ENCODE assay signal across 14 cellular contexts in the genomic region with DNA sequence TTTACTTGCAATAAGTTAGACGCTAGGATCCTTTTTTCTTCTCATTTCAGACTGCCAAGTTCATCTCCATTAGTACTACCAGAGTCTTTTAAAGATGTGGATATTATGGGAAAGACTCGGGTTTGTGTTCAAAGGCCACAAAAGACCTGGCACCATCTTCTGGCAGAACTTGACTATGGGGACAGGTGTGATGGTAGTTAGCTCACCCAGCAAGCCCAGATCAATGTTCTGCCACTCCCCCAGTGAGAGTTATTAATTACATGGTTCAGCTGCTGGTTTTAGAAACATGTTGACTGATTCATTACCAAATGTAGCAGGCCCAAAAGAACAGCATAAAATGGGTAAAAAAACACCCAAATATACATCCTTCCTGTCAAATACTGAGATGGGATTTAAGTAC.
A peak's percentile ranks its signal among the peaks of the same experiment; 100 is the strongest.
DNase-seq lines count a peak whose midpoint lies in the region; ATAC-seq, FAIRE-seq and TF ChIP-seq lines count a peak whose summit lies in the region.
"Had no signal": no experiment of that assay in that cellular context is flagged by ENCODE, and none has a peak within 500 bp of the region (broad histone marks: within the 10 kb centered on the region; RNA-seq: fewer than 3 reads in every experiment).

No MANE protein-coding gene starts in this region.

- no peaks in the 10 kb centered on the region for H3K9me3 ChIP-seq in pancreas
- H3K9me3 ChIP-seq in left lung: no peaks in the 10 kb centered on the region
- H3K9me3 ChIP-seq: BLaER1 treated with 17β-estradiol and CSF1 and Interleukin-3, amounts not matched to agents 10 nM and 100 nM had no signal

- H3K27me3 ChIP-seq in pancreas (no peaks in the 10 kb centered on the region), left lung (no peaks in the 10 kb centered on the region)
- H3K27me3 ChIP-seq: BLaER1 treated with 17β-estradiol and CSF1 and Interleukin-3, amounts not matched to agents 10 nM and 100 nM had no signal

- TF ChIP-seq CTCF in brain (conservative IDR thresholded peaks at IDR 0.05): no peak
- no peak for TF ChIP-seq CTCF in pancreas (IDR thresholded peaks at IDR 0.05)
- no peak for TF ChIP-seq CTCF in left lung (IDR thresholded peaks at IDR 0.05)

- H3K9me3 Mint-ChIP-seq in brain: peaks cover 3 to 7% (median 5%) of the 10 kb centered on the region in 5 experiments
- H3K9me3 Mint-ChIP-seq: HFFc6 had no signal

- H3K27me3 Mint-ChIP-seq in brain: no peaks in the 10 kb centered on the region
- H3K27me3 Mint-ChIP-seq: CD4-positive, CD25-positive, alpha-beta regulatory T cell had no signal

- H3K27ac ChIP-seq in pancreas (no peak overlapping the region), left lung (no peak overlapping the region)
- H3K27ac ChIP-seq: 22Rv1; BLaER1 treated with 17β-estradiol and CSF1 and Interleukin-3, amounts not matched to agents 10 nM and 100 nM had no signal

- intact Hi-C loops in pancreas (cut with DNase I): no loop called here
- intact Hi-C loops in left lung (cut with DNase I): loop anchor here in 1 of 2 donors (10.0 kb wide), 1 partner anchor 182 kb away; no protein-coding TSS in a partner anchor

- peaks cover 0 to 18% (median 5%) of the 10 kb centered on the region in 3 donors for H3K4me1 ChIP-seq in pancreas
- H3K4me1 ChIP-seq in left lung: no peaks in the 10 kb centered on the region
- H3K4me1 ChIP-seq: BLaER1 treated with 17β-estradiol and CSF1 and Interleukin-3, amounts not matched to agents 10 nM and 100 nM had no signal

- H3K4me3 Mint-ChIP-seq in brain: no peak overlapping the region
- H3K4me3 Mint-ChIP-seq: CD4-positive, CD25-positive, alpha-beta regulatory T cell; HFFc6 had no signal

- H3K36me3 ChIP-seq in pancreas (no peaks in the 10 kb centered on the region), left lung (no peaks in the 10 kb centered on the region)
- H3K36me3 ChIP-seq: BLaER1 treated with 17β-estradiol and CSF1 and Interleukin-3, amounts not matched to agents 10 nM and 100 nM had no signal

- FAIRE-seq in pancreas (lab: Jason Lieb, UNC): no peak

- peak overlapping the region in 4 of 5 experiments; percentile 28 to 58 (median 50) for H3K27ac Mint-ChIP-seq in brain
- H3K27ac Mint-ChIP-seq: CD4-positive, CD25-positive, alpha-beta regulatory T cell; HFFc6 had no signal

- H3K4me1 Mint-ChIP-seq in brain: peaks cover 52% of the 10 kb centered on the region
- H3K4me1 Mint-ChIP-seq: CD4-positive, CD25-positive, alpha-beta regulatory T cell had no signal

- peak; percentile 35 to 79 (median 58) for ATAC-seq in pancreas
- no peak for ATAC-seq in HG02763 (IDR thresholded peaks at IDR 0.05; ENCODE audit: unreplicated experiment)
- ATAC-seq in left lung: no peak

- peaks cover 23% of the 10 kb centered on the region for H3K36me3 Mint-ChIP-seq in brain
- H3K36me3 Mint-ChIP-seq: CD4-positive, CD25-positive, alpha-beta regulatory T cell had no signal

- DNase-seq in NCI-H1105 treated with DMSO at 0.1 percent for 48 hours (lab: John Stamatoyannopoulos, UW) (peak; percentile 29), NCI-H1105 (lab: John Stamatoyannopoulos, UW) (no peak), NCI-H446 (lab: John Stamatoyannopoulos, UW) (peak; percentile 35 to 67), pancreas (peak in 1 of 6 donors; percentile 26), NCI-H2029 (lab: John Stamatoyannopoulos, UW) (no peak), left lung (no peak)
- DNase-seq: Calu3, DMS 273 treated with DMSO at 0.1 percent for 48 hours, HFFc6 had no signal

- 47 to 55% methylated on average over 2 of the region's 2 CpGs for WGBS in pancreas, 2 donors

- H3K4me3 ChIP-seq in pancreas: no peak overlapping the region
- H3K4me3 ChIP-seq in left lung: no peak overlapping the region
- H3K4me3 ChIP-seq: BLaER1 treated with 17β-estradiol and CSF1 and Interleukin-3, amounts not matched to agents 10 nM and 100 nM had no signal

Comparison
In these comparisons a context has a peak if more than half of its experiments do, and no peak if none do; other contexts are left out.
1. DNase-seq: peak in NCI-H1105 treated with DMSO at 0.1 percent for 48 hours (single experiment) and NCI-H446 (2 of 2); none in NCI-H1105 (single experiment), NCI-H2029 (single experiment) and left lung (0 of 2).
2. ATAC-seq: peak in pancreas (4 of 4); none in HG02763 (single experiment) and left lung (single experiment).